8 cellular contexts compared by ENCODE assay signal in genomic region chr20:62922451-62922921, GRCh38. TPM values are rescaled to one million over a fixed set of nuclear protein-coding genes. Genes with fewer than 3 reads are reported as not detected.
DNase-seq lines count a peak whose midpoint lies in the region; ATAC-seq, FAIRE-seq and TF ChIP-seq lines count a peak whose summit lies in the region.

No MANE protein-coding gene starts in this region.

- FAIRE-seq in A549 (lab: Jason Lieb, UNC), result no peak

- no peak for TF ChIP-seq CTCF in A549 (IDR thresholded peaks at IDR 0.05)
- no peak for TF ChIP-seq CTCF in RWPE2 (IDR thresholded peaks at IDR 0.05; ENCODE audit: poor library complexity, severe bottlenecking)
- no peak for TF ChIP-seq CTCF in natural killer cell (IDR thresholded peaks at IDR 0.05)

- H3K27ac ChIP-seq in A549, result peak overlapping the region in 1 of 2 experiments; percentile 71; a peak in 1 of 6 replicates
- peak overlapping the region; percentile 82 for H3K27ac ChIP-seq in RWPE2 (ENCODE audit: poor library complexity, severe bottlenecking)

- intact Hi-C loops in natural killer cell (cut with micrococcal nuclease), result no loop called here

- TF ChIP-seq POLR2A in A549 (IDR thresholded peaks at IDR 0.05; ENCODE audit: low read length), result no peak

- POLR2A ChIA-PET in A549 (lab: Yijun Ruan, JAX), result no interaction called here

- peaks cover 20% of the 10 kb centered on the region for H3K36me3 ChIP-seq in RWPE2 (ENCODE audit: low read depth)
- no peaks in the 10 kb centered on the region; the same call in 1 of the 2 replicates for H3K36me3 ChIP-seq in HAP-1 (replicated peaks)

- no peaks in the 10 kb centered on the region for H3K27me3 Mint-ChIP-seq in activated naive CD8-positive, alpha-beta T cell treated with anti-CD3 and anti-CD28 coated beads, Interleukin-2, amount 50 U/mL, for 24 hours
- H3K27me3 Mint-ChIP-seq in natural killer cell (ENCODE audit: low read depth in 2 of 2), result no peaks in the 10 kb centered on the region

- H3K4me3 Mint-ChIP-seq in activated naive CD8-positive, alpha-beta T cell treated with anti-CD3 and anti-CD28 coated beads, Interleukin-2, amount 50 U/mL, for 24 hours, result peak overlapping the region; percentile 68
- H3K4me3 Mint-ChIP-seq in natural killer cell, result peak overlapping the region; percentile 84

- in situ Hi-C loops in HAP-1 (cut with MboI; ENCODE audit: low sequenced_read_pairs), result no loop called here

- H3K27me3 ChIP-seq in RWPE2 (ENCODE audit: insufficient read depth, poor library complexity, severe bottlenecking) (no peaks in the 10 kb centered on the region), HAP-1 (ENCODE audit: low read depth) (no peaks in the 10 kb centered on the region)

- H3K27ac Mint-ChIP-seq in activated naive CD8-positive, alpha-beta T cell treated with anti-CD3 and anti-CD28 coated beads, Interleukin-2, amount 50 U/mL, for 24 hours, result peak overlapping the region; percentile 86
- peak overlapping the region; percentile 95 to 97 for H3K27ac Mint-ChIP-seq in natural killer cell

- CTCF ChIA-PET in A549 (lab: Yijun Ruan, JAX), result interaction anchor here (1.1 to 22.6 kb wide), 6 partner anchors 13 to 50 kb away, joined by 3 to 368 read pairs (median 3); no protein-coding TSS in a partner anchor

- H3K9me3 ChIP-seq in A549 (no peaks in the 10 kb centered on the region), RWPE2 (ENCODE audit: severe bottlenecking) (no peaks in the 10 kb centered on the region), HAP-1 (no peaks in the 10 kb centered on the region)

- TF ChIP-seq RAD21 in A549 (conservative IDR thresholded peaks at IDR 0.05 in 1 of 2, IDR thresholded peaks at IDR 0.05 in 1 of 2), result no peak

- H3K9me3 Mint-ChIP-seq in activated naive CD8-positive, alpha-beta T cell treated with anti-CD3 and anti-CD28 coated beads, Interleukin-2, amount 50 U/mL, for 24 hours, result no peaks in the 10 kb centered on the region
- H3K9me3 Mint-ChIP-seq in natural killer cell, result no peaks in the 10 kb centered on the region

- H3K4me1 Mint-ChIP-seq in activated naive CD8-positive, alpha-beta T cell treated with anti-CD3 and anti-CD28 coated beads, Interleukin-2, amount 50 U/mL, for 24 hours, result peaks cover 80% of the 10 kb centered on the region
- H3K4me1 Mint-ChIP-seq in natural killer cell, result peaks cover 63 to 80% of the 10 kb centered on the region in 2 donors

- 85% methylated on average over 12 of the region's 14 CpGs for WGBS in A549 (ENCODE audit: missing lambda C conversion rate)

- H3K4me1 ChIP-seq in A549 (peaks cover 61% of the 10 kb centered on the region), RWPE2 (ENCODE audit: insufficient read depth, poor library complexity, severe bottlenecking) (peaks cover 39% of the 10 kb centered on the region), HAP-1 (peaks cover 64% of the 10 kb centered on the region)

- DNase-seq in A549 (ENCODE audit: low read depth in 1 of 2, low spot score in 1 of 2) (no peak), RWPE2 (ENCODE audit: low spot score) (peak; percentile 84), natural killer cell (peak; percentile 51), HAP-1 (ENCODE audit: low spot score in 2 of 2) (no peak), C1 segment of cervical spinal cord (lab: John Stamatoyannopoulos, UW) (no peak), cerebellar cortex (ENCODE audit: low spot score) (no peak), NOMO-1 treated with DMSO at 0.1 percent for 48 hours (lab: John Stamatoyannopoulos, UW; ENCODE audit: unreplicated experiment) (no peak)
- peak; percentile 40 for DNase-seq in activated naive CD8-positive, alpha-beta T cell treated with anti-CD3 and anti-CD28 coated beads, Interleukin-2, amount 50 U/mL, for 24 hours

- no peak overlapping the region for H3K4me3 ChIP-seq in A549
- H3K4me3 ChIP-seq in RWPE2 (ENCODE audit: severe bottlenecking), result no peak overlapping the region
- H3K4me3 ChIP-seq in HAP-1, result no peak overlapping the region

- no peak for TF ChIP-seq EP300 in A549 (IDR thresholded peaks at IDR 0.05)

- peak overlapping the region; percentile 93; the same call in 2 of the 3 replicates for H3K4me2 ChIP-seq in A549

- no peak for ATAC-seq in A549
- ATAC-seq in RWPE2 (ENCODE audit: low read depth), result no peak
- peak; percentile 25 for ATAC-seq in activated naive CD8-positive, alpha-beta T cell treated with anti-CD3 and anti-CD28 coated beads, Interleukin-2, amount 50 U/mL, for 24 hours
- peak; percentile 19 to 64 (median 36) for ATAC-seq in natural killer cell

- peaks cover 10% of the 10 kb centered on the region for H3K36me3 Mint-ChIP-seq in activated naive CD8-positive, alpha-beta T cell treated with anti-CD3 and anti-CD28 coated beads, Interleukin-2, amount 50 U/mL, for 24 hours (ENCODE audit: low read depth)
- no peaks in the 10 kb centered on the region for H3K36me3 Mint-ChIP-seq in natural killer cell

TF ChIP-seq in A549, 52 proteins besides CTCF, POLR2A, EP300 and RAD21:
- TF ChIP-seq KDM1A (IDR thresholded peaks at IDR 0.05; ENCODE audit: low read depth) (peak; percentile 46; the same call in 1 of the 2 replicates), PBX3 (IDR thresholded peaks at IDR 0.05) (no peak), NPAS2 (CRISPR knock-in tag; IDR thresholded peaks at IDR 0.05; ENCODE audit: borderline replicate concordance) (no peak), BHLHE40 (IDR thresholded peaks at IDR 0.05; ENCODE audit: low read depth, low read length) (no peak), HES2 (IDR thresholded peaks at IDR 0.05) (no peak), RCOR1 (IDR thresholded peaks at IDR 0.05; ENCODE audit: low read depth, low read length) (no peak), RARB (CRISPR knock-in tag; IDR thresholded peaks at IDR 0.05) (no peak), ESRRA (IDR thresholded peaks at IDR 0.05; ENCODE audit: borderline replicate concordance, low read length) (no peak), HMGXB4 (CRISPR knock-in tag; IDR thresholded peaks at IDR 0.05; ENCODE audit: borderline replicate concordance) (no peak)
TF ChIP-seq in A549: peak in this region for 1.

RNA-seq across cellular contexts. Expression of gene DIDO1, which starts 3.8 kb away (rescaled TPM):
- 12.6 and 15.3 TPM in 2 replicates for polyA plus RNA-seq in A549 (2011; rRNA removed)
- polyA plus RNA-seq in A549 (2012; cell fraction: cytosol; rRNA removed), result 7.0 and 8.3 TPM in 2 replicates
- polyA plus RNA-seq in A549 (2012; cell fraction: nucleus; rRNA removed), result 30.1 and 39.5 TPM in 2 replicates
- polyA plus RNA-seq in A549 (2017; fragmentation: RNase III; extraction: RNeasy Plus Mini Kit Qiagen cat#74134 plus additional on column Dnase treatment), result 14.8 to 16.2 TPM (median 15.4 TPM) in 3 replicates
- 21.1 and 23.1 TPM in 2 replicates for polyA minus RNA-seq in A549 (2011; rRNA and poly(A)+ RNA removed)
- 100 to 1,000 TPM in 1 of 3 donors, 10 to 100 TPM in 2; 79.5 to 116 (median 83.4) TPM for total RNA-seq in natural killer cell

RNA-seq across cellular contexts. Expression of gene GID8, which starts 15.5 kb away (rescaled TPM):
- polyA plus RNA-seq in A549 (2011; rRNA removed) (24.5 and 25.0 TPM in 2 replicates), A549 (2017; fragmentation: RNase III; extraction: RNeasy Plus Mini Kit Qiagen cat#74134 plus additional on column Dnase treatment) (18.6 to 19.2 TPM (median 19.0 TPM) in 3 replicates)
- 15.3 and 16.0 TPM in 2 replicates for polyA plus RNA-seq in A549 (2012; cell fraction: cytosol; rRNA removed)
- 13.1 and 19.2 TPM in 2 replicates for polyA plus RNA-seq in A549 (2012; cell fraction: nucleus; rRNA removed)
- polyA minus RNA-seq in A549 (2011; rRNA and poly(A)+ RNA removed), result 21.9 and 24.0 TPM in 2 replicates
- 10 to 100 TPM; 45.1 to 60.1 (median 53.1) TPM for total RNA-seq in natural killer cell

RNA-seq across cellular contexts. Expression of gene SLC17A9, which starts 30.0 kb away (rescaled TPM):
- polyA plus RNA-seq in A549 (2011; rRNA removed), result 0.05 TPM in 1 of 2 replicates, not detected in the other
- polyA plus RNA-seq in A549 (2012; cell fraction: cytosol; rRNA removed), result 0.01 TPM in 1 of 2 replicates, not detected in the other
- 0.06 and 0.13 TPM in 2 replicates for polyA plus RNA-seq in A549 (2012; cell fraction: nucleus; rRNA removed)
- not detected in 3 replicates for polyA plus RNA-seq in A549 (2017; fragmentation: RNase III; extraction: RNeasy Plus Mini Kit Qiagen cat#74134 plus additional on column Dnase treatment)
- 0.73 TPM in 1 of 2 replicates, not detected in the other for polyA minus RNA-seq in A549 (2011; rRNA and poly(A)+ RNA removed)
- 10 to 100 TPM; 22.3 to 24.0 (median 23.8) TPM for total RNA-seq in natural killer cell

Comparison
In these comparisons a context has a peak if more than half of its experiments do, and no peak if none do; other contexts are left out.
1. ATAC-seq: peak in activated naive CD8-positive, alpha-beta T cell treated with anti-CD3 and anti-CD28 coated beads, Interleukin-2, amount 50 U/mL, for 24 hours (single experiment) and natural killer cell (3 of 3); none in A549 (0 of 2) and RWPE2 (single experiment).
2. DNase-seq: peak in RWPE2 (single experiment), activated naive CD8-positive, alpha-beta T cell treated with anti-CD3 and anti-CD28 coated beads, Interleukin-2, amount 50 U/mL, for 24 hours (single experiment) and natural killer cell (single experiment); none in A549 (0 of 2), HAP-1 (0 of 2), C1 segment of cervical spinal cord (0 of 14), cerebellar cortex (single experiment) and NOMO-1 treated with DMSO at 0.1 percent for 48 hours (single experiment).